In genomic region chr5:129419292-129419691, GRCh38 we compare ENCODE assay signal across 30 cellular contexts. TPM values are rescaled to one million over a fixed set of nuclear protein-coding genes. Genes with fewer than 3 reads are reported as not detected.
"Had no signal": no experiment of that assay in that cellular context is flagged by ENCODE, and none has a peak within 500 bp of the region (broad histone marks: within the 10 kb centered on the region; RNA-seq: fewer than 3 reads in every experiment).

No MANE protein-coding gene starts in this region.

- H3K27me3 ChIP-seq: neural progenitor cell, ovary, spleen, suprapubic skin, testis, tibial artery, transverse colon, upper lobe of right lung, uterus had no signal

- ATAC-seq: naive thymus-derived CD4-positive, alpha-beta T cell; natural killer cell; psoas muscle; right cardiac atrium; sciatic nerve; stimulated activated memory B cell treated with anti-CD40 and anti-IgM and Interleukin-4, amounts not matched to agents 10 μg/mL and 1 μg/mL and 100 μg/mL, for 72 hours; stimulated activated naive CD8-positive, alpha-beta T cell treated with anti-CD3 and anti-CD28 coated beads, Interleukin-15, amount 100 ng/mL, for 72 hours; stimulated activated naive CD8-positive, alpha-beta T cell treated with anti-CD3 and anti-CD28 coated beads, Interleukin-15, Interleukin-2, amounts not matched to agents 100 U/mL and 50 U/mL, for 24 hours; upper lobe of right lung had no signal

- H3K27ac ChIP-seq: neural progenitor cell, ovary, parathyroid adenoma, psoas muscle, skin epidermis, spleen, suprapubic skin, testis, tibial artery, transverse colon, upper lobe of right lung, uterus had no signal

- DNase-seq: naive thymus-derived CD4-positive, alpha-beta T cell; natural killer cell; occipital lobe; ovary; posterior cingulate gyrus; psoas muscle; right cardiac atrium; spleen; stimulated activated CD4-positive, alpha-beta T cell treated with anti-CD3 and anti-CD28 coated beads, Interleukin-12 subunit alpha, Interleukin-12 subunit beta, amount 100 ng/mL, for 4 hours; stimulated activated CD4-positive, alpha-beta T cell treated with anti-CD3 and anti-CD28 coated beads, Interleukin-1b, Interleukin-23, amount 100 ng/mL, for 48 hours; stimulated activated CD4-positive, alpha-beta T cell treated with anti-CD3 and anti-CD28 coated beads, Interleukin-2, amount 100 ng/mL, for 48 hours; stimulated activated CD4-positive, alpha-beta T cell treated with anti-CD3 and anti-CD28 coated beads, Interleukin-4, amount 100 ng/mL, for 24 hours; stimulated activated CD8-positive, alpha-beta memory T cell treated with anti-CD3 and anti-CD28 coated beads, Interleukin-4, amount 100 ng/mL, for 48 hours; stimulated activated naive CD4-positive, alpha-beta T cell; stimulated activated naive CD8-positive, alpha-beta T cell treated with anti-CD3 and anti-CD28 coated beads, Interleukin-15, amount 100 ng/mL, for 72 hours; stimulated activated naive CD8-positive, alpha-beta T cell treated with anti-CD3 and anti-CD28 coated beads, Interleukin-15, Interleukin-2, amounts not matched to agents 100 U/mL and 50 U/mL, for 24 hours; substantia nigra; testis; tibial artery; transverse colon; upper lobe of right lung; uterus had no signal

- H3K9ac ChIP-seq: neural progenitor cell, parathyroid adenoma had no signal

- H3K36me3 ChIP-seq: neural progenitor cell, ovary, spleen, suprapubic skin, tibial artery, transverse colon, upper lobe of right lung, uterus had no signal

- H3K79me2 ChIP-seq: parathyroid adenoma had no signal

- H3K4me2 ChIP-seq: neural progenitor cell, smooth muscle cell had no signal

- H3K4me3 ChIP-seq: neural progenitor cell, ovary, psoas muscle, skin epidermis, smooth muscle cell, spleen, suprapubic skin, testis, tibial artery, transverse colon, upper lobe of right lung, uterus had no signal

- H3K4me1 ChIP-seq: parathyroid adenoma, psoas muscle, spleen, suprapubic skin, testis, tibial artery, transverse colon, upper lobe of right lung, uterus had no signal

- H2AFZ ChIP-seq: neural progenitor cell, parathyroid adenoma had no signal

- H3K9me3 ChIP-seq: ovary, testis, tibial artery, transverse colon, upper lobe of right lung had no signal

RNA-seq across cellular contexts. Expression of gene ADAMTS19, which starts 40.8 kb away (rescaled TPM):
- total RNA-seq: naive thymus-derived CD4-positive, alpha-beta T cell; natural killer cell; osteoblast; spleen; suprapubic skin; upper lobe of right lung had no signal
- polyA plus RNA-seq: naive thymus-derived CD4-positive, alpha-beta T cell had no signal
